In the genomic region with DNA sequence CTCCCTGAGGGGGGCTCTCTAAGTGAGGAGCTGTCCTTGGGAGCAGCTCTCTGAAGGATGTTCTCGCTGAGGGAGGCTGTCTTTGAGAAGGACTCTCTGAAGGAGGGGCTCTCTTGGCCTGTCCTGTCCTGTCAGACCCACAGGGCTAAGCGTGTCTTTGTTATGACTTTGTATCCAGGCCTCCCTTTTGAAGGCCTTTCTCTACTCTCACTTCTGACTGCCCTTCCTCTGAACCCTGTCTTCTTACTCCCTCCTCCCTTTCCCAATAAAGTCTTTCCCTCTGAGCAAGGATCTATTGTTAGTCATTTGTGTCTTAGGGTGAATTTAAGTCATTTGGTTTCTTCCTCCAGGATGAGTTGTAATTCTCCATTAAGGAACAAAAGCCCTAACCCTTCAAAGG, we compare ENCODE assay signal across 25 cellular contexts.
DNase-seq lines count a peak whose midpoint lies in the region; ATAC-seq and TF ChIP-seq lines count a peak whose summit lies in the region.
"Had no signal": no experiment of that assay in that cellular context is flagged by ENCODE, and none has a peak within 500 bp of the region (broad histone marks: within the 10 kb centered on the region; RNA-seq: fewer than 3 reads in every experiment).

No MANE protein-coding gene starts in this region.

- TF ChIP-seq CTCF in AG09309 (IDR thresholded peaks at IDR 0.05; ENCODE audit: control insufficient read depth, insufficient read depth, low read depth, low read length, missing control alignments) (no peak), HFFc6 (IDR thresholded peaks at IDR 0.05) (no peak), fibroblast of the aortic adventitia (IDR thresholded peaks at IDR 0.05; ENCODE audit: insufficient read depth, low read length) (no peak), nephron progenitor cell (IDR thresholded peaks at IDR 0.05) (no peak)

- H3K4me3 ChIP-seq in AG09309 (ENCODE audit: control insufficient read depth, low read depth, low read length) (no peak overlapping the region), fibroblast of the aortic adventitia (ENCODE audit: low read depth, low read length) (no peak overlapping the region)
- H3K4me3 ChIP-seq: ascending aorta, dorsolateral prefrontal cortex, SK-N-MC, stomach had no signal

- H3K4me1 Mint-ChIP-seq in HFFc6 (ENCODE audit: low read depth) (peaks cover 6% of the 10 kb centered on the region), nephron progenitor cell (peaks cover 46% of the 10 kb centered on the region)

- H3K27me3 Mint-ChIP-seq in HFFc6 (ENCODE audit: insufficient read depth) = no peaks in the 10 kb centered on the region
- H3K27me3 Mint-ChIP-seq in nephron progenitor cell (ENCODE audit: low read depth, poor library complexity) = peaks cover 15% of the 10 kb centered on the region

- H3K4me3 Mint-ChIP-seq in HFFc6 (no peak overlapping the region), nephron progenitor cell (no peak overlapping the region)
- H3K4me3 Mint-ChIP-seq: H9 had no signal

- peak; percentile 38 for DNase-seq in AG09309 (ENCODE audit: low read depth)
- peak; percentile 29 for DNase-seq in HFFc6
- peak; percentile 52 for DNase-seq in fibroblast of the aortic adventitia (ENCODE audit: low read depth)
- no peak for DNase-seq in nephron progenitor cell
- no peak for DNase-seq in COR-L47 (lab: John Stamatoyannopoulos, UW)
- no peak for DNase-seq in medulla oblongata (ENCODE audit: extremely low spot score)
- no peak for DNase-seq in NCI-H1092 (lab: John Stamatoyannopoulos, UW)
- DNase-seq: BE2C; DND-41; dorsolateral prefrontal cortex; H9; hippocampal formation; NCI-H1105; NCI-H2029; NCI-H2227 treated with DMSO at 0.1 percent for 48 hours; NCI-H774; stimulated activated CD8-positive, alpha-beta memory T cell treated with anti-CD3 and anti-CD28 coated beads, Interleukin-4, amount 100 ng/mL, for 48 hours; stomach; T-helper 2 cell; trophoblast cell had no signal

- H3K27ac Mint-ChIP-seq in HFFc6 (no peak overlapping the region), nephron progenitor cell (peak overlapping the region; percentile 25)
- H3K27ac Mint-ChIP-seq: activated naive CD4-positive, alpha-beta T cell treated with anti-CD3 and anti-CD28 coated beads, Interleukin-2, amount 50 U/mL, for 72 hours; progenitor cell of endocrine pancreas had no signal

- H3K36me3 Mint-ChIP-seq in HFFc6 (ENCODE audit: low read depth) (no peaks in the 10 kb centered on the region), nephron progenitor cell (ENCODE audit: low read depth) (no peaks in the 10 kb centered on the region)
- H3K36me3 Mint-ChIP-seq: activated naive CD4-positive, alpha-beta T cell treated with anti-CD3 and anti-CD28 coated beads, Interleukin-2, amount 50 U/mL, for 72 hours had no signal

- H3K9me3 Mint-ChIP-seq in HFFc6 (no peaks in the 10 kb centered on the region), nephron progenitor cell (peaks cover 4% of the 10 kb centered on the region)
- H3K9me3 Mint-ChIP-seq: activated naive CD4-positive, alpha-beta T cell treated with anti-CD3 and anti-CD28 coated beads, Interleukin-2, amount 50 U/mL, for 72 hours had no signal

- no peak for ATAC-seq in HG03039 (IDR thresholded peaks at IDR 0.05; ENCODE audit: unreplicated experiment)
- ATAC-seq: activated naive CD4-positive, alpha-beta T cell treated with anti-CD3 and anti-CD28 coated beads, Interleukin-2, amount 50 U/mL, for 72 hours had no signal

Comparison
In these comparisons a context has a peak if more than half of its experiments do, and no peak if none do; other contexts are left out.
1. DNase-seq: peak in AG09309 (single experiment), HFFc6 (single experiment) and fibroblast of the aortic adventitia (single experiment); none in nephron progenitor cell (single experiment), COR-L47 (single experiment), medulla oblongata (single experiment) and NCI-H1092 (single experiment).